Comparison of ENCODE assay signal across 14 cellular contexts in genomic region chr2:43088148-43089073, GRCh38.
DNase-seq lines count a peak whose midpoint lies in the region; TF ChIP-seq lines count a peak whose summit lies in the region.
"Had no signal": no experiment of that assay in that cellular context is flagged by ENCODE, and none has a peak within 500 bp of the region (broad histone marks: within the 10 kb centered on the region; RNA-seq: fewer than 3 reads in every experiment).

No MANE protein-coding gene starts in this region.

- H3F3A ChIP-seq in smooth muscle cell (ENCODE audit: low read depth): peaks cover 34% of the 10 kb centered on the region

- H4K20me1 ChIP-seq in smooth muscle cell (ENCODE audit: low read depth): no peaks in the 10 kb centered on the region

- H3K4me3 Mint-ChIP-seq in brain: no peak overlapping the region
- H3K4me3 Mint-ChIP-seq: CD4-positive, alpha-beta T cell; IgD-negative memory B cell; T-cell had no signal

- 79% methylated on average over 3 of the region's 3 CpGs for WGBS in HUES64
- 89% methylated on average over 3 of the region's 3 CpGs for WGBS in smooth muscle cell (ENCODE audit: low lambda C conversion rate)

- H3K4me3 ChIP-seq in HUES64 (ENCODE audit: low read length) (no peak overlapping the region), smooth muscle cell (no peak overlapping the region)

- no peaks in the 10 kb centered on the region for H3K36me3 ChIP-seq in HUES64 (ENCODE audit: insufficient read depth, low read length)
- no peaks in the 10 kb centered on the region for H3K36me3 ChIP-seq in smooth muscle cell (ENCODE audit: low read depth)

- peaks cover 46% of the 10 kb centered on the region for H3K4me1 Mint-ChIP-seq in brain

- peaks cover 25 to 37% (median 34%) of the 10 kb centered on the region in 5 experiments for H3K9me3 Mint-ChIP-seq in brain

- peak overlapping the region; percentile 75 for H2AFZ ChIP-seq in smooth muscle cell (ENCODE audit: low read depth)

- H3K9me3 ChIP-seq in HUES64 (ENCODE audit: insufficient read depth, low read depth, low read length): peaks cover 11% of the 10 kb centered on the region
- H3K9me3 ChIP-seq in smooth muscle cell (replicated peaks; ENCODE audit: low read depth): no peaks in the 10 kb centered on the region

- H3K36me3 Mint-ChIP-seq in brain: peaks cover 20% of the 10 kb centered on the region

- peaks cover 28% of the 10 kb centered on the region; the same call in 1 of the 2 replicates for H3K4me1 ChIP-seq in HUES64 (ENCODE audit: insufficient read depth, low read length)
- peaks cover 43% of the 10 kb centered on the region for H3K4me1 ChIP-seq in smooth muscle cell (ENCODE audit: low read depth)

- H3K4me2 ChIP-seq in smooth muscle cell: peak overlapping the region; percentile 51

- DNase-seq in kidney glomerular epithelial cell (lab: John Stamatoyannopoulos, UW): peak; percentile 14
- no peak for DNase-seq in smooth muscle cell (lab: John Stamatoyannopoulos, UW; ENCODE audit: unreplicated experiment)
- no peak for DNase-seq in ureter (ENCODE audit: low spot score)
- DNase-seq in foreskin melanocyte: no peak
- no peak for DNase-seq in HT-29 (ENCODE audit: low spot score)
- DNase-seq in NCI-H1092 treated with DMSO at 0.1 percent for 48 hours (lab: John Stamatoyannopoulos, UW): no peak
- DNase-seq: activated CD4-positive, alpha-beta T cell treated with anti-CD3 and anti-CD28 coated beads for 48 hours; activated effector memory CD4-positive, alpha-beta T cell treated with anti-CD3 and anti-CD28 coated beads, Interleukin-2, amount 50 U/mL, for 16 hours; CD4-positive, alpha-beta T cell; NCI-H187 treated with DMSO at 0.1 percent for 48 hours; T-cell had no signal

- H3K27me3 ChIP-seq in HUES64 (ENCODE audit: insufficient read depth, low read length) (no peaks in the 10 kb centered on the region), smooth muscle cell (ENCODE audit: low read depth) (no peaks in the 10 kb centered on the region)

- TF ChIP-seq CTCF in brain (conservative IDR thresholded peaks at IDR 0.05): no peak
- no peak for TF ChIP-seq CTCF in smooth muscle cell (IDR thresholded peaks at IDR 0.05; ENCODE audit: borderline replicate concordance, insufficient read depth, poor library complexity, severe bottlenecking)

- peaks cover under 1% of the 10 kb centered on the region for H3K27me3 Mint-ChIP-seq in brain
- H3K27me3 Mint-ChIP-seq: CD4-positive, alpha-beta T cell; T-cell had no signal

- peak overlapping the region in 4 of 5 experiments; percentile 11 to 69 (median 30) for H3K27ac Mint-ChIP-seq in brain
- H3K27ac Mint-ChIP-seq: CD4-positive, alpha-beta T cell; IgD-negative memory B cell; T-cell had no signal

- H3K9ac ChIP-seq in HUES64 (ENCODE audit: low read depth, low read length): no peak overlapping the region
- no peak overlapping the region for H3K9ac ChIP-seq in smooth muscle cell (ENCODE audit: low read depth)

- no peaks in the 10 kb centered on the region for H3K79me2 ChIP-seq in smooth muscle cell (ENCODE audit: low read depth)

- H3K27ac ChIP-seq in HUES64 (ENCODE audit: low read depth, low read length) (peak overlapping the region; percentile 53; the same call in 1 of the 2 replicates), smooth muscle cell (ENCODE audit: low read depth) (peak overlapping the region; percentile 94)
